20 cellular contexts compared by ENCODE assay signal in genomic region chr9:27329292-27329691, GRCh38. TPM values are rescaled to one million over a fixed set of nuclear protein-coding genes. Genes with fewer than 3 reads are reported as not detected.
DNase-seq lines count a peak whose midpoint lies in the region; ATAC-seq, FAIRE-seq and TF ChIP-seq lines count a peak whose summit lies in the region.
"Had no signal": no experiment of that assay in that cellular context is flagged by ENCODE, and none has a peak within 500 bp of the region (broad histone marks: within the 10 kb centered on the region; RNA-seq: fewer than 3 reads in every experiment).

No MANE protein-coding gene starts in this region.

- peaks cover 26% of the 10 kb centered on the region for H3K36me3 Mint-ChIP-seq in brain
- H3K36me3 Mint-ChIP-seq: CD4-positive, CD25-positive, alpha-beta regulatory T cell had no signal

- no peak for TF ChIP-seq POLR2A in GM12891 (IDR thresholded peaks at IDR 0.05; ENCODE audit: low read depth, low read length)

- peak overlapping the region in 3 of 5 experiments; percentile 27 to 59 (median 32) for H3K4me3 Mint-ChIP-seq in brain
- H3K4me3 Mint-ChIP-seq: CD4-positive, CD25-positive, alpha-beta regulatory T cell had no signal

- ATAC-seq in SK-N-SH treated with all-trans-retinoic acid at 6 μM for 48 hours, result no peak

- no peak for FAIRE-seq in GM12891 (lab: Jason Lieb, UNC)

- DNase-seq in Ammon's horn (ENCODE audit: low spot score) (peak; percentile 69), MV-4-11 (lab: John Stamatoyannopoulos, UW) (peak; percentile 14), occipital lobe (lab: John Stamatoyannopoulos, UW) (peak; percentile 19), GM12891 (ENCODE audit: insufficient read length, low spot score) (no peak), iPS-NIHi7 (ENCODE audit: extremely low spot score) (no peak)
- DNase-seq in activated CD8-positive, alpha-beta memory T cell treated with anti-CD3 and anti-CD28 coated beads, Interleukin-2, amount 50 U/mL, for 4 hours, result no peak
- DNase-seq: CD4-positive, CD25-positive, alpha-beta regulatory T cell; DMS79 treated with DMSO at 0.1 percent for 48 hours; H7; Kasumi-1; MG63; NCI-H1694; NCI-H446 treated with DMSO at 0.1 percent for 48 hours; NCI-H526 treated with DMSO at 0.1 percent for 48 hours; NK-92 treated with Interleukin-12 subunit alpha and Interleukin-12 subunit beta, amount 100 ng/mL, for 24 hours; SIG-M5 had no signal

- TF ChIP-seq CTCF in brain (conservative IDR thresholded peaks at IDR 0.05), result no peak

- peaks cover 48% of the 10 kb centered on the region for H3K4me1 Mint-ChIP-seq in brain
- H3K4me1 Mint-ChIP-seq: CD4-positive, CD25-positive, alpha-beta regulatory T cell had no signal

- H3K27me3 Mint-ChIP-seq in brain, result no peaks in the 10 kb centered on the region
- H3K27me3 Mint-ChIP-seq: CD4-positive, CD25-positive, alpha-beta regulatory T cell had no signal

- H3K9me3 Mint-ChIP-seq in brain, result peaks cover 0 to 8% (median 0%) of the 10 kb centered on the region in 5 experiments
- H3K9me3 Mint-ChIP-seq: CD4-positive, CD25-positive, alpha-beta regulatory T cell had no signal

- H3K27ac Mint-ChIP-seq in brain, result peak overlapping the region in 4 of 5 experiments; percentile 0 to 87 (median 75)
- H3K27ac Mint-ChIP-seq: CD4-positive, CD25-positive, alpha-beta regulatory T cell had no signal

TF ChIP-seq in GM12891, 5 proteins besides CTCF, POLR2A, EP300 and RAD21:
- TF ChIP-seq POU2F2 (IDR thresholded peaks at IDR 0.05; ENCODE audit: low read depth, low read length) (no peak), SPI1 (IDR thresholded peaks at IDR 0.05; ENCODE audit: low read depth, low read length) (no peak), TAF1 (IDR thresholded peaks at IDR 0.05; ENCODE audit: low read depth, low read length) (no peak), POLR2AphosphoS5 (IDR thresholded peaks at IDR 0.05; ENCODE audit: low read depth, low read length) (no peak), PAX5 (IDR thresholded peaks at IDR 0.05; ENCODE audit: insufficient read depth, low read length, severe bottlenecking) (no peak)

TF ChIP-seq in SK-N-SH treated with all-trans-retinoic acid at 6 μM for 48 hours, 23 proteins besides CTCF, POLR2A, EP300 and RAD21:
- TF ChIP-seq ZFP30 (CRISPR knock-in tag; IDR thresholded peaks at IDR 0.05) (no peak), CSDC2 (CRISPR knock-in tag; IDR thresholded peaks at IDR 0.05) (no peak), ZNF8 (CRISPR knock-in tag; IDR thresholded peaks at IDR 0.05) (no peak), CREB5 (CRISPR knock-in tag; IDR thresholded peaks at IDR 0.05; ENCODE audit: low read depth) (no peak), ZFP3 (CRISPR knock-in tag; IDR thresholded peaks at IDR 0.05) (no peak), ARNTL (CRISPR knock-in tag; IDR thresholded peaks at IDR 0.05; ENCODE audit: borderline replicate concordance, low read depth) (no peak), TOX (CRISPR knock-in tag; IDR thresholded peaks at IDR 0.05; ENCODE audit: borderline replicate concordance) (no peak), ISL1 (CRISPR knock-in tag; IDR thresholded peaks at IDR 0.05) (no peak), ZNF70 (CRISPR knock-in tag; IDR thresholded peaks at IDR 0.05) (no peak), POU6F1 (CRISPR knock-in tag; IDR thresholded peaks at IDR 0.05; ENCODE audit: borderline replicate concordance, low read depth) (no peak), TCF4 (CRISPR knock-in tag; IDR thresholded peaks at IDR 0.05; ENCODE audit: borderline replicate concordance) (no peak), ZC3H10 (CRISPR knock-in tag; IDR thresholded peaks at IDR 0.05) (no peak), CSRNP3 (CRISPR knock-in tag; IDR thresholded peaks at IDR 0.05) (no peak), SNAI2 (CRISPR knock-in tag; IDR thresholded peaks at IDR 0.05) (no peak), ZNF565 (CRISPR knock-in tag; conservative IDR thresholded peaks at IDR 0.05; ENCODE audit: low read depth) (no peak), RARB (CRISPR knock-in tag; IDR thresholded peaks at IDR 0.05) (no peak), TSHZ2 (CRISPR knock-in tag; IDR thresholded peaks at IDR 0.05) (no peak), PPARA (CRISPR knock-in tag; IDR thresholded peaks at IDR 0.05; ENCODE audit: borderline replicate concordance) (no peak), OSR1 (CRISPR knock-in tag; IDR thresholded peaks at IDR 0.05) (no peak)

RNA-seq across cellular contexts. Expression of gene EQTN, which starts 32.3 kb away (rescaled TPM):
- polyA plus RNA-seq in brain (ENCODE audit: insufficient read depth, low read depth, low replicate concordance), result not detected
- 1.6 TPM for total RNA-seq in occipital lobe
- polyA plus RNA-seq in GM12891 (2012; ENCODE audit: low read depth, missing spikeins), result not detected
- total RNA-seq: A673; CD4-positive, CD25-positive, alpha-beta regulatory T cell had no signal
- polyA plus RNA-seq: BJ; CD4-positive, CD25-positive, alpha-beta regulatory T cell had no signal

Comparison
In these comparisons a context has a peak if more than half of its experiments do, and no peak if none do; other contexts are left out.
1. DNase-seq: peak in Ammon's horn (single experiment), MV-4-11 (single experiment) and occipital lobe (single experiment); none in GM12891 (single experiment), activated CD8-positive, alpha-beta memory T cell treated with anti-CD3 and anti-CD28 coated beads, Interleukin-2, amount 50 U/mL, for 4 hours (single experiment) and iPS-NIHi7 (single experiment).